16 cellular contexts compared by ENCODE assay signal in the genomic region with DNA sequence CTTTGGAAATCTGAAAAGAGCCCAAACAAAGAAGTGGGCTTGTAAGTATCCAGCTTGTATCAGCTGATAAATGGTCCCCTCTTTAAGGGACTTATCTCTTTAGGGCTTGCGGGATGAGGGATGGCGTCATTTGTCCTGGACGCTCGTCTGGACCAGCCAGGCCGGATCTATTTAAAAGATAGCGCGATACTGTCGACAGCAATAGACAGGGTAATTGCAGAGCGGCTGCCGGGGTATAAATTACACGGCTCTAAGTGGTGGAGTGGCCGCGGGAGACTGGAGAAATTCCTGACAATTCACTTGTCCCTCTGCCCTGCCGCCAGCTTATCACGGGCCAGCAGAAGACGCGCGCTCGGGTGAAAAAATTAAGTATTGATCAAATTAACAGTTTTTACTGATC.
DNase-seq lines count a peak whose midpoint lies in the region; ATAC-seq and TF ChIP-seq lines count a peak whose summit lies in the region.
"Had no signal": no experiment of that assay in that cellular context is flagged by ENCODE, and none has a peak within 500 bp of the region (broad histone marks: within the 10 kb centered on the region; RNA-seq: fewer than 3 reads in every experiment).

No MANE protein-coding gene starts in this region.

- DNase-seq in NCI-H82 (lab: John Stamatoyannopoulos, UW) (peak; percentile 32), NCI-H82 treated with DMSO at 0.1 percent for 48 hours (lab: John Stamatoyannopoulos, UW; ENCODE audit: unreplicated experiment) (no peak), SK-N-DZ (ENCODE audit: low spot score) (peak; percentile 61), right cardiac atrium (peak in 2 of 3 donors; percentile 16 to 40), spleen (peak; percentile 16), transverse colon (no peak), NOMO-1 treated with dmso at 0.1 percent for 144 hours (lab: John Stamatoyannopoulos, UW; ENCODE audit: unreplicated experiment) (no peak), GM10266 (ENCODE audit: extremely low spot score) (no peak)
- DNase-seq: EL, IMR-90, NCI-H1436, NCI-H2081, NCI-H69, PC-9 had no signal

- H3K4me3 ChIP-seq in right cardiac atrium (ENCODE audit: low read length) = no peak overlapping the region
- H3K4me3 ChIP-seq in spleen = no peak overlapping the region
- H3K4me3 ChIP-seq in transverse colon = no peak overlapping the region
- H3K4me3 ChIP-seq: PC-9 had no signal

- peak; percentile 30 to 40 for ATAC-seq in right cardiac atrium
- ATAC-seq: HCT116 had no signal

- TF ChIP-seq CTCF in spleen (IDR thresholded peaks at IDR 0.05 in 8 of 11, conservative IDR thresholded peaks at IDR 0.05 in 3 of 11) (no peak), transverse colon (IDR thresholded peaks at IDR 0.05) (no peak), GM10266 (IDR thresholded peaks at IDR 0.05; ENCODE audit: control insufficient read depth, insufficient read depth, low read depth, missing control alignments) (no peak)

- intact Hi-C loops in right cardiac atrium (cut with DNase I) = no loop called here
- intact Hi-C loops in spleen (cut with DNase I; ENCODE audit: low total_unique reads) = no loop called here
- intact Hi-C loops in transverse colon (cut with DNase I; ENCODE audit: low total_unique reads) = no loop called here

- H3K27ac ChIP-seq in right cardiac atrium (ENCODE audit: low read length) (no peak overlapping the region), spleen (no peak overlapping the region), transverse colon (no peak overlapping the region)
- H3K27ac ChIP-seq: C4-2B, PC-9 had no signal

- TF ChIP-seq POLR2A in spleen (IDR thresholded peaks at IDR 0.05) = no peak
- no peak for TF ChIP-seq POLR2A in transverse colon (IDR thresholded peaks at IDR 0.05)

- H3K4me1 ChIP-seq in right cardiac atrium (ENCODE audit: control insufficient read depth, insufficient read depth, low read length) = no peaks in the 10 kb centered on the region
- no peaks in the 10 kb centered on the region for H3K4me1 ChIP-seq in spleen
- no peaks in the 10 kb centered on the region for H3K4me1 ChIP-seq in transverse colon

- no peak for TF ChIP-seq EP300 in transverse colon (IDR thresholded peaks at IDR 0.05; ENCODE audit: low read depth)

- in situ Hi-C loops in transverse colon (cut with MboI; ENCODE audit: low pct_ligation_motif_present in 1 of 4, low pct_unique_long_range_greater_than_20kb in 1 of 4, low sequenced_read_pairs in 3 of 4) = no loop called here

- WGBS in right cardiac atrium = 33% methylated on average over 19 of the region's 19 CpGs
- WGBS in spleen, 5 donors = 65 to 82% (median 73%) methylated on average over 19 of the region's 19 CpGs
- WGBS in transverse colon (ENCODE audit: low coverage in 1 of 2), 2 donors = 70 to 86% methylated on average over 11 to 19 of the region's 19 CpGs

- H3K9me3 ChIP-seq in right cardiac atrium (ENCODE audit: control insufficient read depth, low read length) (peaks cover 6% of the 10 kb centered on the region), spleen (peaks cover 0 to 51% (median 38%) of the 10 kb centered on the region in 8 donors), transverse colon (peaks cover 5 to 16% of the 10 kb centered on the region in 2 donors)

- H3K27me3 ChIP-seq in right cardiac atrium (ENCODE audit: control insufficient read depth, insufficient read depth) = no peaks in the 10 kb centered on the region
- H3K27me3 ChIP-seq in spleen (replicated peaks in 1 of 7) = peaks cover 0 to 58% (median 6%) of the 10 kb centered on the region in 7 donors
- H3K27me3 ChIP-seq in transverse colon = peaks cover 10% of the 10 kb centered on the region

- H3K36me3 ChIP-seq in spleen (no peaks in the 10 kb centered on the region), transverse colon (no peaks in the 10 kb centered on the region)

Comparison
In these comparisons a context has a peak if more than half of its experiments do, and no peak if none do; other contexts are left out.
1. DNase-seq: peak in NCI-H82 (single experiment), SK-N-DZ (single experiment), right cardiac atrium (2 of 3) and spleen (single experiment); none in NCI-H82 treated with DMSO at 0.1 percent for 48 hours (single experiment), transverse colon (single experiment), NOMO-1 treated with dmso at 0.1 percent for 144 hours (single experiment) and GM10266 (single experiment).